In genomic region chr6:93248591-93248990, GRCh38 we compare ENCODE assay signal across 27 cellular contexts.
"Had no signal": no experiment of that assay in that cellular context is flagged by ENCODE, and none has a peak within 500 bp of the region (broad histone marks: within the 10 kb centered on the region; RNA-seq: fewer than 3 reads in every experiment).

No MANE protein-coding gene starts in this region.

- H3K4me3 Mint-ChIP-seq: immature natural killer cell; memory B cell; mesothelial cell of epicardium; natural killer cell; neural crest cell; stimulated activated effector memory CD8-positive, alpha-beta T cell treated with anti-CD3 and anti-CD28 coated beads, Interleukin-12 subunit alpha, Interleukin-12 subunit beta, amount 100 ng/mL, for 72 hours; type B pancreatic cell had no signal

- H3K27ac ChIP-seq: coronary artery, dorsolateral prefrontal cortex, epithelial cell of prostate, gastrocnemius medialis, left ventricle myocardium inferior, lower lobe of right lung, ovary, suprapubic skin, thyroid gland had no signal

- H3K36me3 ChIP-seq: gastrocnemius medialis, left ventricle myocardium inferior, lower lobe of right lung, ovary, suprapubic skin, thyroid gland had no signal

- H3K9me3 Mint-ChIP-seq: mesothelial cell of epicardium, neural crest cell, type B pancreatic cell had no signal

- H3K27ac Mint-ChIP-seq: immature natural killer cell; memory B cell; mesothelial cell of epicardium; natural killer cell; progenitor cell of endocrine pancreas; stimulated activated effector memory CD8-positive, alpha-beta T cell treated with anti-CD3 and anti-CD28 coated beads, Interleukin-12 subunit alpha, Interleukin-12 subunit beta, amount 100 ng/mL, for 72 hours; type B pancreatic cell had no signal

- H3K4me1 ChIP-seq: gastrocnemius medialis, left ventricle myocardium inferior, lower lobe of right lung, suprapubic skin, thyroid gland had no signal

- H3K4me3 ChIP-seq: coronary artery, dorsolateral prefrontal cortex, esophagus muscularis mucosa, gastrocnemius medialis, left ventricle myocardium inferior, lower lobe of right lung, ovary, suprapubic skin, thyroid gland had no signal

- H3K9me3 ChIP-seq: esophagus muscularis mucosa, gastrocnemius medialis, left ventricle myocardium inferior, lower lobe of right lung, ovary, suprapubic skin, thyroid gland had no signal

- H3K36me3 Mint-ChIP-seq: immature natural killer cell; memory B cell; mesothelial cell of epicardium; natural killer cell; stimulated activated effector memory CD8-positive, alpha-beta T cell treated with anti-CD3 and anti-CD28 coated beads, Interleukin-12 subunit alpha, Interleukin-12 subunit beta, amount 100 ng/mL, for 72 hours had no signal

- H3K27me3 Mint-ChIP-seq: memory B cell, progenitor cell of endocrine pancreas, type B pancreatic cell had no signal

- H3K27me3 ChIP-seq: dorsolateral prefrontal cortex, esophagus muscularis mucosa, gastrocnemius medialis, ovary, suprapubic skin, thyroid gland had no signal

- DNase-seq: dorsolateral prefrontal cortex; effector CD8-positive, alpha-beta T cell; gastrocnemius medialis; glutamatergic neuron; immature natural killer cell; kidney; left cardiac atrium; left ventricle myocardium inferior; lower lobe of right lung; natural killer cell; ovary; right cardiac atrium; small intestine; stimulated activated CD4-positive, alpha-beta T cell treated with anti-CD3 and anti-CD28 coated beads, Interleukin-2, amount 100 ng/mL, for 48 hours; stimulated activated CD8-positive, alpha-beta memory T cell treated with anti-CD3 and anti-CD28 coated beads, Interleukin-4, amount 100 ng/mL, for 48 hours; stimulated activated naive CD8-positive, alpha-beta T cell treated with anti-CD3 and anti-CD28 coated beads, Interleukin-15, Interleukin-2, amounts not matched to agents 100 U/mL and 50 U/mL, for 24 hours; thyroid gland had no signal

- H3K4me1 Mint-ChIP-seq: immature natural killer cell; memory B cell; mesothelial cell of epicardium; natural killer cell; neural crest cell; stimulated activated effector memory CD8-positive, alpha-beta T cell treated with anti-CD3 and anti-CD28 coated beads, Interleukin-12 subunit alpha, Interleukin-12 subunit beta, amount 100 ng/mL, for 72 hours had no signal

- ATAC-seq: gastrocnemius medialis; left cardiac atrium; lower lobe of right lung; natural killer cell; right cardiac atrium; stimulated activated effector memory CD8-positive, alpha-beta T cell treated with anti-CD3 and anti-CD28 coated beads, Interleukin-12 subunit alpha, Interleukin-12 subunit beta, amount 100 ng/mL, for 72 hours; stimulated activated naive CD8-positive, alpha-beta T cell treated with anti-CD3 and anti-CD28 coated beads, Interleukin-15, Interleukin-2, amounts not matched to agents 100 U/mL and 50 U/mL, for 24 hours had no signal
